In the genomic region with DNA sequence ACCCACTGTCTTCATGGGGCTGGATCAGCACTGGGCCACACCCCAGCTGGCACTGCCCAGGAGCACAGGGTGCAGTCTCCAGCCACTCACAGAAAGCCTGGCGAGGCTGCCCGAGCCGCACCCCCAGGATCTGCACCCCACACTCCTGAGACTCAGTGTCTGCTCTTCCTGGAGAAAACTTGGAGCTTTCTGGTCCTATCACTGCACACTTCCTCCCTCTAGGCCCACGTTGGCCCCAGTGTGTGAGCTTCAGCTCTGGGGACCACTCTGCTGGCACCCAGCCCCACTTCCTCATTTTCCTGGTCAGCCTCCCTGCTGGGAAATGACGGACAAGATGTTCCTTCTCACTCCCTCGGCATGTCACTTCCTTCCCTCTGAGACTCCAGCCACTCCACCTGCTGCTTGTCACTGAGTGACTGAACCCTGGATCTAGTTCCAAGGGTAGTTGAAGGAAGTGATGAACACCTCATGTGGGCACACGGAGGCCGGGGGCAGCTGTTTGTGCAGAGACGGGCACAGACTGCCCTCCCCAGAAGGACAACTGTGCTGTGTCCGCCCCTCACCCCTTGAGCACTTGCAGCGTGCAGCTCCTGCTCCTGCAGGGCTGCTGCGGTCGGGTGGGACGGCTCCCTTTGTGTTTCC, we compare ENCODE assay signal across 11 cellular contexts. TPM values are rescaled to one million over a fixed set of nuclear protein-coding genes. Genes with fewer than 3 reads are reported as not detected.
DNase-seq lines count a peak whose midpoint lies in the region; ATAC-seq and TF ChIP-seq lines count a peak whose summit lies in the region.
"Had no signal": no experiment of that assay in that cellular context is flagged by ENCODE, and none has a peak within 500 bp of the region (broad histone marks: within the 10 kb centered on the region; RNA-seq: fewer than 3 reads in every experiment).

No MANE protein-coding gene starts in this region.

- peaks cover 7 to 52% (median 15%) of the 10 kb centered on the region in 3 experiments for H3K36me3 ChIP-seq in naive thymus-derived CD4-positive, alpha-beta T cell (ENCODE audit: control insufficient read depth in 2 of 3, insufficient read depth in 3 of 3, low read length in 3 of 3)
- peaks cover 38 to 63% (median 54%) of the 10 kb centered on the region in 3 donors for H3K36me3 ChIP-seq in tibial artery

- H3K4me1 Mint-ChIP-seq in T-helper 17 cell = peaks cover 2% of the 10 kb centered on the region
- H3K4me1 Mint-ChIP-seq in naive thymus-derived CD4-positive, alpha-beta T cell = peaks cover 0 to 13% (median 4%) of the 10 kb centered on the region in 7 donors
- peaks cover 10% of the 10 kb centered on the region for H3K4me1 Mint-ChIP-seq in activated CD4-positive, alpha-beta T cell treated with anti-CD3 and anti-CD28 coated beads for 36 hours
- peaks cover 5% of the 10 kb centered on the region for H3K4me1 Mint-ChIP-seq in stimulated activated naive CD8-positive, alpha-beta T cell treated with anti-CD3 and anti-CD28 coated beads, Interleukin-15, amount 100 ng/mL, for 72 hours

- H3K27me3 Mint-ChIP-seq in T-helper 17 cell = no peaks in the 10 kb centered on the region
- H3K27me3 Mint-ChIP-seq in naive thymus-derived CD4-positive, alpha-beta T cell = no peaks in the 10 kb centered on the region
- H3K27me3 Mint-ChIP-seq in activated CD4-positive, alpha-beta T cell treated with anti-CD3 and anti-CD28 coated beads for 36 hours = no peaks in the 10 kb centered on the region
- no peaks in the 10 kb centered on the region for H3K27me3 Mint-ChIP-seq in stimulated activated naive CD8-positive, alpha-beta T cell treated with anti-CD3 and anti-CD28 coated beads, Interleukin-15, amount 100 ng/mL, for 72 hours

- no peaks in the 10 kb centered on the region for H3K9me3 Mint-ChIP-seq in naive thymus-derived CD4-positive, alpha-beta T cell
- no peaks in the 10 kb centered on the region for H3K9me3 Mint-ChIP-seq in activated CD4-positive, alpha-beta T cell treated with anti-CD3 and anti-CD28 coated beads for 36 hours (ENCODE audit: low read depth)
- H3K9me3 Mint-ChIP-seq in stimulated activated naive CD8-positive, alpha-beta T cell treated with anti-CD3 and anti-CD28 coated beads, Interleukin-15, amount 100 ng/mL, for 72 hours = no peaks in the 10 kb centered on the region

- H3K4me3 ChIP-seq in naive thymus-derived CD4-positive, alpha-beta T cell (ENCODE audit: low read length) = no peak overlapping the region
- H3K4me3 ChIP-seq in tibial artery = no peak overlapping the region

- intact Hi-C loops in naive thymus-derived CD4-positive, alpha-beta T cell (cut with micrococcal nuclease) = no loop called here
- intact Hi-C loops in tibial artery (cut with DNase I; ENCODE audit: low total_unique reads) = no loop called here
- intact Hi-C loops in activated CD4-positive, alpha-beta T cell treated with anti-CD3 and anti-CD28 coated beads for 36 hours (cut with DNase I, micrococcal nuclease) = no loop called here

- ATAC-seq in T-helper 17 cell (peak; percentile 21), HG03159 (IDR thresholded peaks at IDR 0.05; ENCODE audit: unreplicated experiment) (no peak)
- peak; percentile 73 for ATAC-seq in naive thymus-derived CD4-positive, alpha-beta T cell
- no peak for ATAC-seq in activated CD4-positive, alpha-beta T cell treated with anti-CD3 and anti-CD28 coated beads for 36 hours
- no peak for ATAC-seq in stimulated activated naive CD8-positive, alpha-beta T cell treated with anti-CD3 and anti-CD28 coated beads, Interleukin-15, amount 100 ng/mL, for 72 hours

- H3K9me3 ChIP-seq in T-helper 17 cell (ENCODE audit: control insufficient read depth, low read length, poor library complexity, severe bottlenecking) = no peaks in the 10 kb centered on the region
- H3K9me3 ChIP-seq in naive thymus-derived CD4-positive, alpha-beta T cell (ENCODE audit: control insufficient read depth in 2 of 3, low read length in 3 of 3) = no peaks in the 10 kb centered on the region
- no peaks in the 10 kb centered on the region for H3K9me3 ChIP-seq in tibial artery

- H3K27me3 ChIP-seq in naive thymus-derived CD4-positive, alpha-beta T cell (ENCODE audit: control insufficient read depth in 2 of 2, insufficient read depth in 2 of 2, low read length in 2 of 2) = no peaks in the 10 kb centered on the region
- H3K27me3 ChIP-seq in tibial artery = no peaks in the 10 kb centered on the region

- no peaks in the 10 kb centered on the region for H3K4me1 ChIP-seq in naive thymus-derived CD4-positive, alpha-beta T cell (ENCODE audit: control insufficient read depth in 2 of 2, insufficient read depth in 2 of 2, low read length in 2 of 2)
- H3K4me1 ChIP-seq in tibial artery = no peaks in the 10 kb centered on the region

- CTCF ChIA-PET in naive thymus-derived CD4-positive, alpha-beta T cell (lab: Charles Lee) = no interaction called here
- CTCF ChIA-PET in activated CD4-positive, alpha-beta T cell treated with anti-CD3 and anti-CD28 coated beads for 36 hours (lab: Charles Lee) = no interaction called here

- H3K27ac Mint-ChIP-seq in T-helper 17 cell = no peak overlapping the region
- H3K27ac Mint-ChIP-seq in naive thymus-derived CD4-positive, alpha-beta T cell = peak overlapping the region in 1 of 9 donors; percentile 38
- no peak overlapping the region for H3K27ac Mint-ChIP-seq in activated CD4-positive, alpha-beta T cell treated with anti-CD3 and anti-CD28 coated beads for 36 hours
- peak overlapping the region in 1 of 2 donors; percentile 77 for H3K27ac Mint-ChIP-seq in stimulated activated naive CD8-positive, alpha-beta T cell treated with anti-CD3 and anti-CD28 coated beads, Interleukin-15, amount 100 ng/mL, for 72 hours

- no peak for DNase-seq in T-helper 17 cell
- DNase-seq in globus pallidus (ENCODE audit: low spot score) = peak; percentile 66
- DNase-seq in naive thymus-derived CD4-positive, alpha-beta T cell = no peak
- DNase-seq in tibial artery = peak; percentile 82 to 90
- DNase-seq in activated CD4-positive, alpha-beta T cell treated with anti-CD3 and anti-CD28 coated beads for 36 hours = no peak
- no peak for DNase-seq in stimulated activated naive CD8-positive, alpha-beta T cell treated with anti-CD3 and anti-CD28 coated beads, Interleukin-15, amount 100 ng/mL, for 72 hours
- DNase-seq: activated CD8-positive, alpha-beta memory T cell treated with anti-CD3 and anti-CD28 coated beads, Interleukin-2, amount 50 U/mL, for 4 hours; DMS53; NCI-H526; T-helper 1 cell had no signal

- H3K4me3 Mint-ChIP-seq in T-helper 17 cell = no peak overlapping the region
- no peak overlapping the region for H3K4me3 Mint-ChIP-seq in naive thymus-derived CD4-positive, alpha-beta T cell
- H3K4me3 Mint-ChIP-seq in activated CD4-positive, alpha-beta T cell treated with anti-CD3 and anti-CD28 coated beads for 36 hours = no peak overlapping the region
- H3K4me3 Mint-ChIP-seq in stimulated activated naive CD8-positive, alpha-beta T cell treated with anti-CD3 and anti-CD28 coated beads, Interleukin-15, amount 100 ng/mL, for 72 hours = no peak overlapping the region

- H3K36me3 Mint-ChIP-seq in T-helper 17 cell (ENCODE audit: low read depth) = peaks cover 2% of the 10 kb centered on the region
- H3K36me3 Mint-ChIP-seq in naive thymus-derived CD4-positive, alpha-beta T cell = peaks cover 4 to 38% (median 6%) of the 10 kb centered on the region in 5 donors
- peaks cover 40% of the 10 kb centered on the region for H3K36me3 Mint-ChIP-seq in activated CD4-positive, alpha-beta T cell treated with anti-CD3 and anti-CD28 coated beads for 36 hours (ENCODE audit: low read depth)

- H3K27ac ChIP-seq in naive thymus-derived CD4-positive, alpha-beta T cell (ENCODE audit: low read depth, low read length) = no peak overlapping the region
- no peak overlapping the region for H3K27ac ChIP-seq in tibial artery

- TF ChIP-seq CTCF in tibial artery (IDR thresholded peaks at IDR 0.05) = no peak

- POLR2A ChIA-PET in naive thymus-derived CD4-positive, alpha-beta T cell (lab: Charles Lee) = no interaction called here
- POLR2A ChIA-PET in activated CD4-positive, alpha-beta T cell treated with anti-CD3 and anti-CD28 coated beads for 36 hours (lab: Charles Lee) = no interaction called here

RNA-seq across cellular contexts. Expression of a gene that starts 29.0 kb away (rescaled TPM):
- total RNA-seq in T-helper 17 cell = 100 to 1,000 TPM; 100 to 141 TPM
- total RNA-seq in naive thymus-derived CD4-positive, alpha-beta T cell = 10 to 100 TPM; 74.0 to 97.8 (median 82.6) TPM
- 10 to 100 TPM; 11.0 to 23.9 TPM for polyA plus RNA-seq in naive thymus-derived CD4-positive, alpha-beta T cell
- 10 to 100 TPM; 70.0 to 76.4 TPM for total RNA-seq in activated CD4-positive, alpha-beta T cell treated with anti-CD3 and anti-CD28 coated beads for 36 hours

RNA-seq across cellular contexts. Expression of a gene that starts 39.2 kb away (rescaled TPM):
- total RNA-seq in T-helper 17 cell = under 1 TPM; 0.65 to 0.86 TPM
- total RNA-seq in naive thymus-derived CD4-positive, alpha-beta T cell = under 1 TPM in 1 of 5 experiments, not detected in 4; 0.37 TPM
- polyA plus RNA-seq in naive thymus-derived CD4-positive, alpha-beta T cell = not detected
- total RNA-seq in activated CD4-positive, alpha-beta T cell treated with anti-CD3 and anti-CD28 coated beads for 36 hours = under 1 TPM in 1 of 2 experiments, not detected in 1; 0.18 TPM

RNA-seq across cellular contexts. Expression of a gene that starts 51.6 kb away (rescaled TPM):
- 100 to 1,000 TPM; 346 to 383 TPM for total RNA-seq in T-helper 17 cell
- 100 to 1,000 TPM; 240 to 498 (median 281) TPM for total RNA-seq in naive thymus-derived CD4-positive, alpha-beta T cell
- 100 to 1,000 TPM; 454 to 537 TPM for polyA plus RNA-seq in naive thymus-derived CD4-positive, alpha-beta T cell
- 100 to 1,000 TPM; 155 to 200 TPM for total RNA-seq in activated CD4-positive, alpha-beta T cell treated with anti-CD3 and anti-CD28 coated beads for 36 hours

Comparison
In these comparisons a context has a peak if more than half of its experiments do, and no peak if none do; other contexts are left out.
1. ATAC-seq: peak in T-helper 17 cell (single experiment) and naive thymus-derived CD4-positive, alpha-beta T cell (single experiment); none in activated CD4-positive, alpha-beta T cell treated with anti-CD3 and anti-CD28 coated beads for 36 hours (single experiment), stimulated activated naive CD8-positive, alpha-beta T cell treated with anti-CD3 and anti-CD28 coated beads, Interleukin-15, amount 100 ng/mL, for 72 hours (single experiment) and HG03159 (single experiment).
2. DNase-seq: peak in globus pallidus (single experiment) and tibial artery (2 of 2); none in T-helper 17 cell (0 of 3), naive thymus-derived CD4-positive, alpha-beta T cell (0 of 9), activated CD4-positive, alpha-beta T cell treated with anti-CD3 and anti-CD28 coated beads for 36 hours (single experiment) and stimulated activated naive CD8-positive, alpha-beta T cell treated with anti-CD3 and anti-CD28 coated beads, Interleukin-15, amount 100 ng/mL, for 72 hours (0 of 2).